ENCODE assay signal across 11 cellular contexts in the genomic region with DNA sequence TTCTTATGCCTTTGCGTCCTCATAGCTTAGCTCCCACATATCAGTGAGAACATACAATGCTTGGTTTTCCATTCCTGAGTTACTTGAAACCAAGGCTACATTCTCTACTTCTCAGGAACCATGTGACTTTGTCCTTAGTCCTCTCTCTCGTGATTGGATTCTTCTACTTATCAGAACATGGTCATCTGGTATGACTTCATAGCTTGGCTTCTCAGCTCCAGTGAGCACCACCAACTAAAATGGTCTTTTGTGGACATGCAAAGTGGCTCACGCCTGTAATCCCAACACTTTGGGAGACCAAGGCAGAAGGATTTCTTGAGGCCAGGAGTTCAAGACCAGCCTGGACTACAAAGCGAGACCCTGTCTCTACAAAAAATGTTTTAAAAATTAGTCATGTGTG.
"Had no signal": no experiment of that assay in that cellular context is flagged by ENCODE, and none has a peak within 500 bp of the region (broad histone marks: within the 10 kb centered on the region; RNA-seq: fewer than 3 reads in every experiment).

No MANE protein-coding gene starts in this region.

- H3K4me3 Mint-ChIP-seq: GM23338, H9, HFFc6 had no signal

- H3K27ac Mint-ChIP-seq: GM23338, H9, HFFc6 had no signal

- H3K36me3 ChIP-seq: HAP-1 had no signal

- H3K4me1 ChIP-seq: HAP-1 had no signal

- H3K9me3 ChIP-seq: HAP-1 had no signal

- DNase-seq: GM23248, GOT3, H7, H9, HCEC 1CT, HFFc6 had no signal

- H3K4me2 ChIP-seq: GM23338 had no signal

- H3K9me3 Mint-ChIP-seq: GM23338, H9, HFFc6 had no signal

- H3K9ac ChIP-seq: GM23248 had no signal

- FAIRE-seq: H1, H54 had no signal

- ATAC-seq: GM23338, HCT116 had no signal

- H3K27ac ChIP-seq: GM23248 had no signal

- H3K4me3 ChIP-seq: GM23248, GM23338, HAP-1 had no signal

- H2AFZ ChIP-seq: GM23338 had no signal
